ENCODE assay signal across 25 cellular contexts in genomic region chr1:204065986-204066300, GRCh38. TPM values are rescaled to one million over a fixed set of nuclear protein-coding genes. Genes with fewer than 3 reads are reported as not detected.
DNase-seq lines count a peak whose midpoint lies in the region; ATAC-seq and TF ChIP-seq lines count a peak whose summit lies in the region.
"Had no signal": no experiment of that assay in that cellular context is flagged by ENCODE, and none has a peak within 500 bp of the region (broad histone marks: within the 10 kb centered on the region; RNA-seq: fewer than 3 reads in every experiment).

No MANE protein-coding gene starts in this region.

- H4K20me1 ChIP-seq in H9 (ENCODE audit: control insufficient read depth, insufficient read depth, insufficient read length): no peaks in the 10 kb centered on the region

- H2BK120ac ChIP-seq in H9 (ENCODE audit: low read depth, low read length, poor library complexity, severe bottlenecking): no peak overlapping the region

- peaks cover 14% of the 10 kb centered on the region for H3K4me1 ChIP-seq in H9 (ENCODE audit: insufficient read depth, low read length)
- peaks cover 23% of the 10 kb centered on the region for H3K4me1 ChIP-seq in iPS-18a (ENCODE audit: control insufficient read depth, low read depth, low read length)
- H3K4me1 ChIP-seq: right lobe of liver, thyroid gland had no signal

- H4K8ac ChIP-seq in H9 (replicated peaks; ENCODE audit: insufficient read length, low read depth, low read length): no peak overlapping the region

- no peak for ATAC-seq in GM18909 (IDR thresholded peaks at IDR 0.05; ENCODE audit: poor library complexity, unreplicated experiment)
- ATAC-seq: activated CD4-positive, CD25-positive, alpha-beta regulatory T cell treated with anti-CD3 and anti-CD28 coated beads, Interleukin-2, amount 50 U/mL, for 24 hours; activated T-cell treated with anti-CD3 and anti-CD28 coated beads, Interleukin-2, amount 50 U/mL, for 72 hours; GM12878; SK-N-SH treated with all-trans-retinoic acid at 6 μM for 48 hours; stimulated activated naive CD8-positive, alpha-beta T cell treated with anti-CD3 and anti-CD28 coated beads, Interleukin-15, amount 100 ng/mL, for 72 hours had no signal

- H3K9ac ChIP-seq in H9 (ENCODE audit: extremely low read depth, insufficient read length, low read length) (no peak overlapping the region), iPS-18a (ENCODE audit: low read length) (peak overlapping the region; percentile 40)

- H2BK15ac ChIP-seq in H9 (ENCODE audit: low read depth, low read length): no peak overlapping the region

- H3K36me3 ChIP-seq in iPS-18a (ENCODE audit: control insufficient read depth, low read depth, low read length): no peaks in the 10 kb centered on the region
- H3K36me3 ChIP-seq: right lobe of liver, thyroid gland had no signal

- peak overlapping the region; percentile 88 to 98 (median 97) for H3K27ac Mint-ChIP-seq in H9
- peak overlapping the region; percentile 18 for H3K27ac Mint-ChIP-seq in progenitor cell of endocrine pancreas
- no peak overlapping the region for H3K27ac Mint-ChIP-seq in activated naive CD8-positive, alpha-beta T cell treated with anti-CD3 and anti-CD28 coated beads for 36 hours
- H3K27ac Mint-ChIP-seq: activated naive CD4-positive, alpha-beta T cell treated with anti-CD3 and anti-CD28 coated beads, Interleukin-2, amount 10 ng/mL, durations not matched to agents 7 days and 5 days; activated T-cell treated with anti-CD3 and anti-CD28 coated beads, Interleukin-2, amount 50 U/mL, for 72 hours; memory B cell; T-helper 1 cell treated with Interleukin-12 subunit alpha and Interleukin-12 subunit beta and Interleukin-4 antibody, amounts not matched to agents 30 μg/mL and 1 μg/mL, for 36 hours had no signal

- H3K18ac ChIP-seq in H9 (ENCODE audit: insufficient read length, low read depth, low read length): peak overlapping the region; percentile 60

- H3K23ac ChIP-seq in H9 (ENCODE audit: insufficient read length, low read depth, low read length): no peak overlapping the region

- no peak overlapping the region for H3K14ac ChIP-seq in H9 (ENCODE audit: insufficient read depth, low read length)

- H3K79me1 ChIP-seq in H9 (ENCODE audit: insufficient read depth, low read depth, low read length, poor library complexity, severe bottlenecking): no peaks in the 10 kb centered on the region

- H3K9me3 Mint-ChIP-seq in H9 (peaks cover 8 to 10% of the 10 kb centered on the region in 2 experiments), progenitor cell of endocrine pancreas (ENCODE audit: low read depth) (peaks cover 9% of the 10 kb centered on the region)
- H3K9me3 Mint-ChIP-seq in activated naive CD8-positive, alpha-beta T cell treated with anti-CD3 and anti-CD28 coated beads for 36 hours: peaks cover 4% of the 10 kb centered on the region
- H3K9me3 Mint-ChIP-seq: activated naive CD4-positive, alpha-beta T cell treated with anti-CD3 and anti-CD28 coated beads, Interleukin-2, amount 10 ng/mL, durations not matched to agents 7 days and 5 days; activated T-cell treated with anti-CD3 and anti-CD28 coated beads, Interleukin-2, amount 50 U/mL, for 72 hours; T-helper 1 cell treated with Interleukin-12 subunit alpha and Interleukin-12 subunit beta and Interleukin-4 antibody, amounts not matched to agents 30 μg/mL and 1 μg/mL, for 36 hours had no signal

- H3K27me3 Mint-ChIP-seq in H9 (ENCODE audit: low read depth) (peaks cover 2% of the 10 kb centered on the region; the same call in 1 of the 2 replicates), progenitor cell of endocrine pancreas (peaks cover 7% of the 10 kb centered on the region)
- H3K27me3 Mint-ChIP-seq in activated naive CD8-positive, alpha-beta T cell treated with anti-CD3 and anti-CD28 coated beads for 36 hours: peaks cover 13% of the 10 kb centered on the region

- H3K79me2 ChIP-seq in H9 (ENCODE audit: insufficient read depth, low read length): no peaks in the 10 kb centered on the region

- no peak overlapping the region for H2BK12ac ChIP-seq in H9 (ENCODE audit: insufficient read length, low read depth, low read length)

- no peak overlapping the region for H3K4me3 ChIP-seq in iPS-18a (ENCODE audit: low read length)
- H3K4me3 ChIP-seq: GM12878, right lobe of liver, thyroid gland had no signal

- 0 out of 2 replicates have a peak overlapping the region, but pooled peaks have one; percentile 16 for H3K4ac ChIP-seq in H9 (ENCODE audit: low read depth, low read length)

- no peak overlapping the region for H2BK20ac ChIP-seq in H9 (ENCODE audit: low read depth, low read length, poor library complexity, severe bottlenecking)

- H3K4me3 Mint-ChIP-seq in H9 (peak overlapping the region; percentile 25 to 27; a peak in 3 of 5 replicates), progenitor cell of endocrine pancreas (ENCODE audit: low read depth) (no peak overlapping the region)
- no peak overlapping the region for H3K4me3 Mint-ChIP-seq in activated naive CD8-positive, alpha-beta T cell treated with anti-CD3 and anti-CD28 coated beads for 36 hours
- H3K4me3 Mint-ChIP-seq: activated naive CD4-positive, alpha-beta T cell treated with anti-CD3 and anti-CD28 coated beads, Interleukin-2, amount 10 ng/mL, durations not matched to agents 7 days and 5 days; activated T-cell treated with anti-CD3 and anti-CD28 coated beads, Interleukin-2, amount 50 U/mL, for 72 hours; memory B cell; T-helper 1 cell treated with Interleukin-12 subunit alpha and Interleukin-12 subunit beta and Interleukin-4 antibody, amounts not matched to agents 30 μg/mL and 1 μg/mL, for 36 hours had no signal

- no peak for TF ChIP-seq CTCF in H9 (conservative IDR thresholded peaks at IDR 0.05)
- TF ChIP-seq CTCF in progenitor cell of endocrine pancreas (IDR thresholded peaks at IDR 0.05; ENCODE audit: unreplicated experiment): no peak

- H2AFZ ChIP-seq in H9 (ENCODE audit: low read length): no peak overlapping the region

- H3K9me3 ChIP-seq in H9 (ENCODE audit: control insufficient read depth, low read depth, low read length): no peaks in the 10 kb centered on the region
- H3K9me3 ChIP-seq in iPS-18a (ENCODE audit: control insufficient read depth, low read depth, low read length): no peaks in the 10 kb centered on the region
- H3K9me3 ChIP-seq: right lobe of liver, thyroid gland had no signal

- no peak overlapping the region for H3T11ph ChIP-seq in H9 (ENCODE audit: low read length)

- no CpG with 5 or more reads among the region's 7 CpGs for WGBS in H9 (ENCODE audit: extremely low coverage, insufficient read length, low lambda C conversion rate)

- no peak overlapping the region for H3K4me2 ChIP-seq in H9 (ENCODE audit: insufficient read depth, insufficient read length, low read length)

- H3K27ac ChIP-seq in H9 (ENCODE audit: insufficient read length, low read depth, low read length) (no peak overlapping the region), angular gyrus (ENCODE audit: low read depth, low read length) (peak overlapping the region; percentile 87), iPS-18a (ENCODE audit: low read length) (peak overlapping the region; percentile 54)
- H3K27ac ChIP-seq: coronary artery, right lobe of liver, thyroid gland had no signal

- DNase-seq in H9: no peak
- no peak for DNase-seq in progenitor cell of endocrine pancreas (ENCODE audit: low spot score, unreplicated experiment)
- no peak for DNase-seq in NCI-H774 (lab: John Stamatoyannopoulos, UW)
- no peak for DNase-seq in activated gamma-delta T cell treated with Interleukin-2 at 50 U/mL for 16 hours
- DNase-seq in activated naive CD8-positive, alpha-beta T cell treated with anti-CD3 and anti-CD28 coated beads for 36 hours: no peak
- DNase-seq: activated CD4-positive, alpha-beta T cell treated with anti-CD3 and anti-CD28 coated beads, Interleukin-2, amount 50 U/mL, for 48 hours; activated naive CD4-positive, alpha-beta T cell treated with anti-CD3 and anti-CD28 coated beads, Interleukin-2, amount 10 ng/mL, durations not matched to agents 7 days and 5 days; activated T-cell treated with anti-CD3 and anti-CD28 coated beads, Interleukin-2, amount 50 U/mL, for 72 hours; HCEC 1CT; Kasumi-1; left colon; NCI-H345; stimulated activated CD8-positive, alpha-beta memory T cell treated with anti-CD3 and anti-CD28 coated beads, Interleukin-4, amount 100 ng/mL, for 48 hours; stimulated activated naive CD8-positive, alpha-beta T cell treated with anti-CD3 and anti-CD28 coated beads, Interleukin-15, amount 100 ng/mL, for 72 hours; thyroid gland had no signal

- H3K27me3 ChIP-seq in H9 (ENCODE audit: insufficient read depth, low read length) (no peaks in the 10 kb centered on the region), iPS-18a (ENCODE audit: control insufficient read depth, insufficient read depth, low read length) (no peaks in the 10 kb centered on the region)
- H3K27me3 ChIP-seq: right lobe of liver, thyroid gland had no signal

- H4K91ac ChIP-seq in H9 (ENCODE audit: insufficient read length, low read depth, low read length): peak overlapping the region; percentile 15

- H4K5ac ChIP-seq in H9 (ENCODE audit: insufficient read length, low read depth, low read length): no peak overlapping the region

- H3K4me1 Mint-ChIP-seq in H9 (peaks cover 45 to 53% of the 10 kb centered on the region in 2 experiments), progenitor cell of endocrine pancreas (ENCODE audit: low read depth) (peaks cover 11% of the 10 kb centered on the region)
- peaks cover 6% of the 10 kb centered on the region for H3K4me1 Mint-ChIP-seq in activated naive CD8-positive, alpha-beta T cell treated with anti-CD3 and anti-CD28 coated beads for 36 hours
- H3K4me1 Mint-ChIP-seq: activated naive CD4-positive, alpha-beta T cell treated with anti-CD3 and anti-CD28 coated beads, Interleukin-2, amount 10 ng/mL, durations not matched to agents 7 days and 5 days; memory B cell had no signal

- no peak overlapping the region for H2AK5ac ChIP-seq in H9 (ENCODE audit: insufficient read length, low read length)

- no peaks in the 10 kb centered on the region for H3K23me2 ChIP-seq in H9 (ENCODE audit: insufficient read length, low read depth, low read length, poor library complexity, severe bottlenecking)

- no peak overlapping the region for H2BK5ac ChIP-seq in H9 (ENCODE audit: insufficient read length, low read length)

- H3K56ac ChIP-seq in H9 (ENCODE audit: insufficient read length, low read depth, low read length): no peak overlapping the region

- peaks cover 0 to 11% (median 7%) of the 10 kb centered on the region in 3 experiments; a peak in 4 of 7 replicates for H3K36me3 Mint-ChIP-seq in H9 (ENCODE audit: insufficient read depth in 1 of 3, low read depth in 3 of 3)
- peaks cover 2% of the 10 kb centered on the region for H3K36me3 Mint-ChIP-seq in progenitor cell of endocrine pancreas (ENCODE audit: insufficient read depth)
- no peaks in the 10 kb centered on the region for H3K36me3 Mint-ChIP-seq in activated naive CD8-positive, alpha-beta T cell treated with anti-CD3 and anti-CD28 coated beads for 36 hours
- H3K36me3 Mint-ChIP-seq: activated naive CD4-positive, alpha-beta T cell treated with anti-CD3 and anti-CD28 coated beads, Interleukin-2, amount 10 ng/mL, durations not matched to agents 7 days and 5 days had no signal

RNA-seq across cellular contexts. Expression of gene SOX13, which starts 7.0 kb away (rescaled TPM):
- total RNA-seq in H9 (2021) (120 TPM in 2 replicates), progenitor cell of endocrine pancreas (58.2 and 61.6 TPM in 2 replicates)
- total RNA-seq in activated naive CD8-positive, alpha-beta T cell treated with anti-CD3 and anti-CD28 coated beads for 36 hours: not detected

Comparison
In these comparisons a context has a peak if more than half of its experiments do, and no peak if none do; other contexts are left out.
1. H3K4me3 Mint-ChIP-seq: peak in H9 (2 of 2); none in progenitor cell of endocrine pancreas (single experiment) and activated naive CD8-positive, alpha-beta T cell treated with anti-CD3 and anti-CD28 coated beads for 36 hours (single experiment).
2. RNA of gene SOX13, which starts 7.0 kb away (total RNA-seq): 120 TPM in H9 and 58.2 to 61.6 TPM in progenitor cell of endocrine pancreas; not detected in activated naive CD8-positive, alpha-beta T cell treated with anti-CD3 and anti-CD28 coated beads for 36 hours; every median in the first group is over 10 times any median in the second.